Comparison of ENCODE assay signal across 22 cellular contexts in genomic region chr17:47413872-47414271, GRCh38.
"Had no signal": no experiment of that assay in that cellular context is flagged by ENCODE, and none has a peak within 500 bp of the region (broad histone marks: within the 10 kb centered on the region; RNA-seq: fewer than 3 reads in every experiment).

No MANE protein-coding gene starts in this region.

- H3K36me3 ChIP-seq: uterus had no signal

- H3K4me3 ChIP-seq: coronary artery, heart right ventricle, tibial artery, uterus had no signal

- H3K9ac ChIP-seq: parathyroid adenoma had no signal

- DNase-seq: activated B cell treated with CpG ODN at 0.5 μM for 24 hours; activated CD4-positive, alpha-beta T cell treated with anti-CD3 and anti-CD28 coated beads for 4 hours; activated CD8-positive, alpha-beta memory T cell treated with anti-CD3 and anti-CD28 coated beads, Interleukin-2, amount 50 U/mL, for 4 hours; activated CD8-positive, alpha-beta T cell treated with anti-CD3 and anti-CD28 coated beads, Interleukin-2, amount 10 ng/mL, durations not matched to agents 7 days and 5 days; activated effector memory CD4-positive, alpha-beta T cell treated with Interleukin-2 at 50 U/mL for 16 hours; activated naive CD4-positive, alpha-beta T cell treated with anti-CD3 and anti-CD28 coated beads, Interleukin-2, amount 10 ng/mL, durations not matched to agents 7 days and 5 days; activated naive CD8-positive, alpha-beta T cell treated with anti-CD3 and anti-CD28 coated beads, Interleukin-2, amount 50 U/mL, for 24 hours; activated T-cell treated with anti-CD3 and anti-CD28 coated beads, Interleukin-2, amount 50 U/mL, for 48 hours; anterior cingulate cortex; heart right ventricle; immature natural killer cell; kidney glomerular epithelial cell; left ventricle myocardium superior; naive B cell; stimulated activated CD4-positive, alpha-beta T cell treated with anti-CD3 and anti-CD28 coated beads, Interleukin-2, amount 100 ng/mL, for 24 hours; stimulated activated naive CD4-positive, alpha-beta T cell treated with Interleukin-2 at 50 U/mL for 16 hours; substantia nigra; T-cell; tibial artery; uterus had no signal

- H3K27me3 ChIP-seq: heart right ventricle, tibial artery, uterus had no signal

- H3K9me3 ChIP-seq: heart right ventricle, tibial artery, uterus had no signal

- H3K27ac ChIP-seq: coronary artery, heart right ventricle, parathyroid adenoma, tibial artery, uterus had no signal

- H3K79me2 ChIP-seq: parathyroid adenoma had no signal

- ATAC-seq: activated CD8-positive, alpha-beta T cell treated with anti-CD3 and anti-CD28 coated beads, Interleukin-2, amount 10 ng/mL, durations not matched to agents 7 days and 5 days; activated naive CD8-positive, alpha-beta T cell treated with anti-CD3 and anti-CD28 coated beads, Interleukin-2, amount 50 U/mL, for 24 hours; heart right ventricle; left ventricle myocardium superior; T-cell had no signal

- H3K4me1 ChIP-seq: heart right ventricle, tibial artery, uterus had no signal
